ENCODE assay signal across 15 cellular contexts in genomic region chr10:114956466-114956865, GRCh38. TPM values are rescaled to one million over a fixed set of nuclear protein-coding genes. Genes with fewer than 3 reads are reported as not detected.
DNase-seq lines count a peak whose midpoint lies in the region; ATAC-seq and TF ChIP-seq lines count a peak whose summit lies in the region.
"Had no signal": no experiment of that assay in that cellular context is flagged by ENCODE, and none has a peak within 500 bp of the region (broad histone marks: within the 10 kb centered on the region; RNA-seq: fewer than 3 reads in every experiment).

No MANE protein-coding gene starts in this region.

- peak overlapping the region; percentile 4; the same call in 1 of the 2 replicates for H3K27ac ChIP-seq in KMS-11
- H3K27ac ChIP-seq in sigmoid colon = no peak overlapping the region
- no peak overlapping the region for H3K27ac ChIP-seq in colonic mucosa

- DNase-seq in left ventricle myocardium superior (no peak), GDM1 (lab: John Stamatoyannopoulos, UW) (no peak), sigmoid colon (no peak), colonic mucosa (no peak)
- DNase-seq: activated CD4-positive, alpha-beta T cell treated with anti-CD3 and anti-CD28 coated beads, Interleukin-2, amount 10 ng/mL, durations not matched to agents 7 days and 5 days; activated T-cell treated with anti-CD3 and anti-CD28 coated beads, Interleukin-2, amount 50 U/mL, for 4 hours; DND-41; KBM-7; mammary epithelial cell; NCI-H146; NCI-H510A had no signal

- H3K4me1 ChIP-seq in KMS-11 (ENCODE audit: low read depth, poor library complexity, severe bottlenecking) (peaks cover 35% of the 10 kb centered on the region), sigmoid colon (peaks cover 0 to 39% (median 15%) of the 10 kb centered on the region in 4 donors), colonic mucosa (no peaks in the 10 kb centered on the region)

- peak overlapping the region; percentile 43 for H3K4me2 ChIP-seq in KMS-11

- TF ChIP-seq CTCF in KMS-11 (conservative IDR thresholded peaks at IDR 0.05; ENCODE audit: low read depth, low read length) = no peak
- TF ChIP-seq CTCF in sigmoid colon (IDR thresholded peaks at IDR 0.05) = no peak
- no peak for TF ChIP-seq CTCF in colonic mucosa (IDR thresholded peaks at IDR 0.05)

- no peak for TF ChIP-seq POLR2A in sigmoid colon (IDR thresholded peaks at IDR 0.05)

- no peak overlapping the region for H2AFZ ChIP-seq in KMS-11 (ENCODE audit: low read depth)

- no peak for TF ChIP-seq EP300 in sigmoid colon (IDR thresholded peaks at IDR 0.05)

- peaks cover 5% of the 10 kb centered on the region for H4K20me1 ChIP-seq in KMS-11 (ENCODE audit: insufficient read depth)

- intact Hi-C loops in left ventricle myocardium superior (cut with micrococcal nuclease) = no loop called here
- intact Hi-C loops in sigmoid colon (cut with DNase I) = no loop called here
- intact Hi-C loops in colonic mucosa (cut with DNase I) = no loop called here

- H3K9ac ChIP-seq in KMS-11 (no peak overlapping the region), colonic mucosa (ENCODE audit: low read depth in 2 of 2, low read length in 2 of 2) (no peak overlapping the region)

- no peak overlapping the region for H3K4me3 ChIP-seq in KMS-11 (IDR thresholded peaks at IDR 0.05; ENCODE audit: insufficient read depth, low read depth, low read length)
- no peak overlapping the region for H3K4me3 ChIP-seq in sigmoid colon
- no peak overlapping the region for H3K4me3 ChIP-seq in colonic mucosa

- H3K27me3 ChIP-seq in KMS-11 (ENCODE audit: insufficient read depth, low read depth) = no peaks in the 10 kb centered on the region
- H3K27me3 ChIP-seq in sigmoid colon = no peaks in the 10 kb centered on the region
- no peaks in the 10 kb centered on the region for H3K27me3 ChIP-seq in colonic mucosa

- H3K36me3 ChIP-seq in KMS-11 (ENCODE audit: insufficient read depth) (no peaks in the 10 kb centered on the region), sigmoid colon (no peaks in the 10 kb centered on the region), colonic mucosa (no peaks in the 10 kb centered on the region)

- 81 to 94% methylated on average over 2 of the region's 2 CpGs for WGBS in sigmoid colon, 2 donors

- peaks cover 17% of the 10 kb centered on the region; the same call in 1 of the 2 replicates for H3K79me2 ChIP-seq in KMS-11 (ENCODE audit: insufficient read depth, low read depth)

- no peaks in the 10 kb centered on the region for H3K9me3 ChIP-seq in sigmoid colon
- H3K9me3 ChIP-seq in colonic mucosa = no peaks in the 10 kb centered on the region

- ATAC-seq in GM18870 (IDR thresholded peaks at IDR 0.05; ENCODE audit: unreplicated experiment) (peak; percentile 63), GM21723 (IDR thresholded peaks at IDR 0.05; ENCODE audit: unreplicated experiment) (peak; percentile 44), left ventricle myocardium superior (peak; percentile 47), HG03108 (IDR thresholded peaks at IDR 0.05; ENCODE audit: unreplicated experiment) (no peak)
- ATAC-seq: activated T-cell treated with anti-CD3 and anti-CD28 coated beads, Interleukin-2, amount 50 U/mL, for 4 hours had no signal

RNA-seq across cellular contexts. Expression of gene TRUB1, which starts 18.5 kb away (rescaled TPM):
- total RNA-seq in left ventricle myocardium superior = 13.8 TPM
- 10 to 100 TPM; 10.5 to 14.3 (median 12.8) TPM for total RNA-seq in sigmoid colon
- 1 to 10 TPM; 7.8 to 9.0 (median 8.0) TPM for polyA plus RNA-seq in sigmoid colon
- 10 to 100 TPM; 15.1 to 20.3 TPM for total RNA-seq in colonic mucosa
